28 cellular contexts compared by ENCODE assay signal in genomic region chr19:31180907-31181306, GRCh38.
"Had no signal": no experiment of that assay in that cellular context is flagged by ENCODE, and none has a peak within 500 bp of the region (broad histone marks: within the 10 kb centered on the region; RNA-seq: fewer than 3 reads in every experiment).

No MANE protein-coding gene starts in this region.

- H3K36me3 ChIP-seq: stomach, suprapubic skin, thoracic aorta, thyroid gland, tibial artery, tibial nerve, transverse colon, upper lobe of left lung, upper lobe of right lung, uterus, vagina had no signal

- H3K27ac ChIP-seq: stomach, suprapubic skin, testis, thoracic aorta, thyroid gland, tibial artery, tibial nerve, transverse colon, upper lobe of left lung, upper lobe of right lung, uterus, vagina had no signal

- H3K36me3 Mint-ChIP-seq: stimulated activated effector memory CD8-positive, alpha-beta T cell treated with anti-CD3 and anti-CD28 coated beads, Interleukin-12 subunit alpha, Interleukin-12 subunit beta, amount 100 ng/mL, for 72 hours; stimulated activated memory B cell treated with anti-CD40 and anti-IgM and Interleukin-4, amounts not matched to agents 10 μg/mL and 1 μg/mL and 100 μg/mL, for 72 hours; stimulated activated naive B cell treated with anti-CD40 and anti-IgM and Interleukin-4, amounts not matched to agents 10 μg/mL and 1 μg/mL and 100 μg/mL, for 72 hours had no signal

- H3K4me3 ChIP-seq: stomach, suprapubic skin, testis, thoracic aorta, thyroid gland, tibial artery, tibial nerve, transverse colon, upper lobe of left lung, upper lobe of right lung, uterus, vagina had no signal

- H3K4me1 Mint-ChIP-seq: stimulated activated effector memory CD8-positive, alpha-beta T cell treated with anti-CD3 and anti-CD28 coated beads, Interleukin-12 subunit alpha, Interleukin-12 subunit beta, amount 100 ng/mL, for 72 hours; stimulated activated memory B cell treated with anti-CD40 and anti-IgM and Interleukin-4, amounts not matched to agents 10 μg/mL and 1 μg/mL and 100 μg/mL, for 72 hours; stimulated activated naive B cell treated with anti-CD40 and anti-IgM and Interleukin-4, amounts not matched to agents 10 μg/mL and 1 μg/mL and 100 μg/mL, for 72 hours; stimulated activated naive CD8-positive, alpha-beta T cell treated with anti-CD3 and anti-CD28 coated beads, Interleukin-15, amount 100 ng/mL, for 72 hours had no signal

- H3K4me3 Mint-ChIP-seq: stimulated activated effector memory CD8-positive, alpha-beta T cell treated with anti-CD3 and anti-CD28 coated beads, Interleukin-12 subunit alpha, Interleukin-12 subunit beta, amount 100 ng/mL, for 72 hours; stimulated activated memory B cell treated with anti-CD40 and anti-IgM and Interleukin-4, amounts not matched to agents 10 μg/mL and 1 μg/mL and 100 μg/mL, for 72 hours; stimulated activated naive B cell treated with anti-CD40 and anti-IgM and Interleukin-4, amounts not matched to agents 10 μg/mL and 1 μg/mL and 100 μg/mL, for 72 hours; stimulated activated naive CD8-positive, alpha-beta T cell treated with anti-CD3 and anti-CD28 coated beads, Interleukin-15, amount 100 ng/mL, for 72 hours; stimulated activated naive CD8-positive, alpha-beta T cell treated with anti-CD3 and anti-CD28 coated beads, Interleukin-15, Interleukin-2, amounts not matched to agents 100 ng/mL and 50 ng/mL, for 24 hours; type B pancreatic cell had no signal

- H3K9me3 Mint-ChIP-seq: stimulated activated effector memory CD8-positive, alpha-beta T cell treated with anti-CD3 and anti-CD28 coated beads, Interleukin-12 subunit alpha, Interleukin-12 subunit beta, amount 100 ng/mL, for 72 hours had no signal

- H3K27me3 Mint-ChIP-seq: stimulated activated memory B cell treated with anti-CD40 and anti-IgM and Interleukin-4, amounts not matched to agents 10 μg/mL and 1 μg/mL and 100 μg/mL, for 72 hours; stimulated activated naive B cell treated with anti-CD40 and anti-IgM and Interleukin-4, amounts not matched to agents 10 μg/mL and 1 μg/mL and 100 μg/mL, for 72 hours had no signal

- H3K4me1 ChIP-seq: stomach, suprapubic skin, testis, thyroid gland, tibial artery, tibial nerve, transverse colon, upper lobe of left lung, upper lobe of right lung, uterus, vagina had no signal

- ATAC-seq: stimulated activated effector memory CD8-positive, alpha-beta T cell treated with anti-CD3 and anti-CD28 coated beads, Interleukin-12 subunit alpha, Interleukin-12 subunit beta, amount 100 ng/mL, for 72 hours; stimulated activated memory B cell treated with anti-CD40 and anti-IgM and Interleukin-4, amounts not matched to agents 10 μg/mL and 1 μg/mL and 100 μg/mL, for 72 hours; stimulated activated naive B cell treated with anti-CD40 and anti-IgM and Interleukin-4, amounts not matched to agents 10 μg/mL and 1 μg/mL and 100 μg/mL, for 72 hours; stimulated activated naive CD8-positive, alpha-beta T cell treated with anti-CD3 and anti-CD28 coated beads, Interleukin-15, amount 100 ng/mL, for 72 hours; stimulated activated naive CD8-positive, alpha-beta T cell treated with anti-CD3 and anti-CD28 coated beads, Interleukin-15, Interleukin-2, amounts not matched to agents 100 U/mL and 50 U/mL, for 24 hours; upper lobe of right lung had no signal

- H3K9me3 ChIP-seq: stomach, suprapubic skin, testis, thoracic aorta, thyroid gland, tibial artery, transverse colon, upper lobe of left lung, upper lobe of right lung, uterus, vagina had no signal

- DNase-seq: stimulated activated CD4-positive, alpha-beta T cell treated with anti-CD3 and anti-CD28 coated beads, Interleukin-2, amount 100 ng/mL, for 48 hours; stimulated activated CD4-positive, alpha-beta T cell treated with anti-CD3 and anti-CD28 coated beads, Interleukin-4, amount 100 ng/mL, for 1 hour; stimulated activated CD4-positive, alpha-beta T cell treated with anti-CD3 and anti-CD28 coated beads, Interleukin-4, amount 100 ng/mL, for 24 hours; stimulated activated CD4-positive, alpha-beta T cell treated with anti-CD3 and anti-CD28 coated beads, Interleukin-4, amount 100 ng/mL, for 4 hours; stimulated activated CD8-positive, alpha-beta memory T cell treated with anti-CD3 and anti-CD28 coated beads, Interleukin-4, amount 100 ng/mL, for 48 hours; stimulated activated naive B cell treated with anti-CD40 and anti-IgM and Interleukin-4, amounts not matched to agents 10 μg/mL and 1 μg/mL and 100 μg/mL, for 72 hours; stimulated activated naive CD4-positive, alpha-beta T cell; stimulated activated naive CD4-positive, alpha-beta T cell treated with Interleukin-2 at 50 U/mL for 16 hours; stimulated activated naive CD8-positive, alpha-beta T cell treated with anti-CD3 and anti-CD28 coated beads, Interleukin-15, amount 100 ng/mL, for 72 hours; stimulated activated naive CD8-positive, alpha-beta T cell treated with anti-CD3 and anti-CD28 coated beads, Interleukin-15, Interleukin-2, amounts not matched to agents 100 U/mL and 50 U/mL, for 24 hours; stomach; substantia nigra; testis; thyroid gland; tibial artery; transverse colon; trophoblast cell; upper lobe of left lung; upper lobe of right lung; uterus had no signal

- H3K27me3 ChIP-seq: stomach, testis, thyroid gland, tibial artery, tibial nerve, transverse colon, upper lobe of left lung, upper lobe of right lung, uterus, vagina had no signal

- H3K27ac Mint-ChIP-seq: stimulated activated effector memory CD8-positive, alpha-beta T cell treated with anti-CD3 and anti-CD28 coated beads, Interleukin-12 subunit alpha, Interleukin-12 subunit beta, amount 100 ng/mL, for 72 hours; stimulated activated memory B cell treated with anti-CD40 and anti-IgM and Interleukin-4, amounts not matched to agents 10 μg/mL and 1 μg/mL and 100 μg/mL, for 72 hours; stimulated activated naive B cell treated with anti-CD40 and anti-IgM and Interleukin-4, amounts not matched to agents 10 μg/mL and 1 μg/mL and 100 μg/mL, for 72 hours; stimulated activated naive CD8-positive, alpha-beta T cell treated with anti-CD3 and anti-CD28 coated beads, Interleukin-15, amount 100 ng/mL, for 72 hours; stimulated activated naive CD8-positive, alpha-beta T cell treated with anti-CD3 and anti-CD28 coated beads, Interleukin-15, Interleukin-2, amounts not matched to agents 100 ng/mL and 50 ng/mL, for 24 hours; type B pancreatic cell had no signal
